In genomic region chr1:97467445-97467844, GRCh38 we compare ENCODE assay signal across 36 cellular contexts.
"Had no signal": no experiment of that assay in that cellular context is flagged by ENCODE, and none has a peak within 500 bp of the region (broad histone marks: within the 10 kb centered on the region; RNA-seq: fewer than 3 reads in every experiment).

No MANE protein-coding gene starts in this region.

- H3K27ac Mint-ChIP-seq: activated CD4-positive, alpha-beta memory T cell treated with anti-CD3 and anti-CD28 coated beads, Interleukin-2, amount 10 ng/mL, durations not matched to agents 7 days and 5 days; activated CD8-positive, alpha-beta memory T cell treated with anti-CD3 and anti-CD28 coated beads, Interleukin-2, amount 10 ng/mL, durations not matched to agents 7 days and 5 days; activated naive CD4-positive, alpha-beta T cell treated with anti-CD3 and anti-CD28 coated beads, Interleukin-2, amount 50 U/mL, for 24 hours; activated naive CD8-positive, alpha-beta T cell treated with anti-CD3 and anti-CD28 coated beads, Interleukin-2, amount 10 ng/mL, durations not matched to agents 7 days and 5 days; activated T-helper 17 cell treated with anti-CD3 and anti-CD28 coated beads, Interleukin-2, amount 50 U/mL, for 72 hours had no signal

- DNase-seq: activated CD4-positive, alpha-beta memory T cell treated with anti-CD3 and anti-CD28 coated beads, Interleukin-2, amount 10 ng/mL, durations not matched to agents 7 days and 5 days; activated CD4-positive, alpha-beta T cell treated with anti-CD3 and anti-CD28 coated beads for 1 hour; activated CD4-positive, alpha-beta T cell treated with anti-CD3 and anti-CD28 coated beads for 48 hours; activated CD4-positive, CD25-positive, alpha-beta regulatory T cell; activated CD8-positive, alpha-beta memory T cell treated with anti-CD3 and anti-CD28 coated beads for 24 hours; activated CD8-positive, alpha-beta memory T cell treated with anti-CD3 and anti-CD28 coated beads, Interleukin-2, amount 10 ng/mL, durations not matched to agents 7 days and 5 days; activated CD8-positive, alpha-beta memory T cell treated with anti-CD3 and anti-CD28 coated beads, Interleukin-2, amount 50 U/mL, for 48 hours; activated effector memory CD4-positive, alpha-beta T cell treated with anti-CD3 and anti-CD28 coated beads, Interleukin-2, amount 50 U/mL, for 16 hours; activated naive CD4-positive, alpha-beta T cell; activated naive CD8-positive, alpha-beta T cell treated with anti-CD3 and anti-CD28 coated beads, Interleukin-2, amount 10 ng/mL, durations not matched to agents 7 days and 5 days; activated T-cell treated with anti-CD3 and anti-CD28 coated beads, Interleukin-2, amount 50 U/mL, for 48 hours; body of pancreas; Karpas-422; NCI-H1105; NCI-H1417 treated with DMSO at 0.1 percent for 48 hours; NCI-H187 treated with DMSO at 0.1 percent for 48 hours; NCI-H2081; NCI-H2171 treated with DMSO at 0.1 percent for 48 hours; NCI-H2227 treated with DMSO at 0.1 percent for 48 hours; NCI-H446; NCI-H510A treated with DMSO at 0.1 percent for 48 hours; NCI-H526 treated with DMSO at 0.1 percent for 48 hours; NCI-H774; Peyer's patch; RPMI8226; SHP77 treated with DMSO at 0.1 percent for 48 hours; SW 1271; T-helper 1 cell; T-helper 2 cell; T-helper 9 cell; WERI-Rb-1 had no signal

- H3K4me1 ChIP-seq: body of pancreas, breast epithelium, Peyer's patch, SJSA1 had no signal

- H3K27ac ChIP-seq: body of pancreas, breast epithelium, Peyer's patch, SJSA1, WERI-Rb-1 had no signal

- H3K9me3 ChIP-seq: Peyer's patch, SJSA1 had no signal

- H3K36me3 ChIP-seq: breast epithelium, Peyer's patch, SJSA1, WERI-Rb-1 had no signal

- H3K4me3 Mint-ChIP-seq: activated CD4-positive, alpha-beta memory T cell treated with anti-CD3 and anti-CD28 coated beads, Interleukin-2, amount 10 ng/mL, durations not matched to agents 7 days and 5 days; activated CD8-positive, alpha-beta memory T cell treated with anti-CD3 and anti-CD28 coated beads, Interleukin-2, amount 10 ng/mL, durations not matched to agents 7 days and 5 days; activated naive CD4-positive, alpha-beta T cell treated with anti-CD3 and anti-CD28 coated beads, Interleukin-2, amount 50 U/mL, for 24 hours; activated naive CD8-positive, alpha-beta T cell treated with anti-CD3 and anti-CD28 coated beads, Interleukin-2, amount 10 ng/mL, durations not matched to agents 7 days and 5 days; activated T-helper 17 cell treated with anti-CD3 and anti-CD28 coated beads, Interleukin-2, amount 50 U/mL, for 72 hours had no signal

- H3K9me3 Mint-ChIP-seq: activated naive CD4-positive, alpha-beta T cell treated with anti-CD3 and anti-CD28 coated beads, Interleukin-2, amount 50 U/mL, for 24 hours had no signal

- H3K27me3 ChIP-seq: body of pancreas, breast epithelium, Peyer's patch, SJSA1 had no signal

- H3K27me3 Mint-ChIP-seq: activated CD4-positive, alpha-beta memory T cell treated with anti-CD3 and anti-CD28 coated beads, Interleukin-2, amount 10 ng/mL, durations not matched to agents 7 days and 5 days; activated CD8-positive, alpha-beta memory T cell treated with anti-CD3 and anti-CD28 coated beads, Interleukin-2, amount 10 ng/mL, durations not matched to agents 7 days and 5 days; activated naive CD4-positive, alpha-beta T cell treated with anti-CD3 and anti-CD28 coated beads, Interleukin-2, amount 50 U/mL, for 24 hours; activated naive CD8-positive, alpha-beta T cell treated with anti-CD3 and anti-CD28 coated beads, Interleukin-2, amount 10 ng/mL, durations not matched to agents 7 days and 5 days; activated T-helper 17 cell treated with anti-CD3 and anti-CD28 coated beads, Interleukin-2, amount 50 U/mL, for 72 hours had no signal

- H3K4me3 ChIP-seq: body of pancreas, breast epithelium, Peyer's patch, SJSA1 had no signal

- H3K4me1 Mint-ChIP-seq: activated CD4-positive, alpha-beta memory T cell treated with anti-CD3 and anti-CD28 coated beads, Interleukin-2, amount 10 ng/mL, durations not matched to agents 7 days and 5 days; activated CD8-positive, alpha-beta memory T cell treated with anti-CD3 and anti-CD28 coated beads, Interleukin-2, amount 10 ng/mL, durations not matched to agents 7 days and 5 days; activated naive CD4-positive, alpha-beta T cell treated with anti-CD3 and anti-CD28 coated beads, Interleukin-2, amount 50 U/mL, for 24 hours; activated naive CD8-positive, alpha-beta T cell treated with anti-CD3 and anti-CD28 coated beads, Interleukin-2, amount 10 ng/mL, durations not matched to agents 7 days and 5 days had no signal

- ATAC-seq: activated CD8-positive, alpha-beta memory T cell treated with anti-CD3 and anti-CD28 coated beads, Interleukin-2, amount 10 ng/mL, durations not matched to agents 7 days and 5 days; activated T-helper 17 cell treated with anti-CD3 and anti-CD28 coated beads, Interleukin-2, amount 50 U/mL, for 72 hours; body of pancreas; SK-N-SH treated with all-trans-retinoic acid at 6 μM for 48 hours had no signal
